ENCODE assay signal across 2 cellular contexts in the genomic region with DNA sequence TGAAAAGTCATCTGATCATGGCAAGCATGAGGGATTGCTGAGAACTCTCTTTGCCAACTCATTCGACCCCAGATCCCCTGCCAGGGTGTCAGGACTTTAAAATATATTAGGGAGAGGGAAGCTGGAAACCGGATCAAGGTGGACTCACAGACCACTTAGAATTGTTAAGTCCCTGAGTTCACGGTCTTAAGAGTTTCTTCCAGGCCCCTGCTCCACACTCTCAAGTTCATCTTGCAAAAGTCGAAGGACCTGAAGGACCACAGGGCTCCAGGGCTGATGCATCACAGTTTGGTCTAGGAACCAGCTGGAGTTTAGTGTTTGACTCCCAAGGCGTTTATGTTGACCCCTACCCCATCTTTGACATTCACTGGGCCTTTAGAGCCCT.
TF ChIP-seq lines count a peak whose summit lies in the region.

No MANE protein-coding gene starts in this region.

TF ChIP-seq in SK-N-SH, 30 proteins besides CTCF, POLR2A, EP300 and RAD21 (continued from another document):
- no peak for TF ChIP-seq USF1 (IDR thresholded peaks at IDR 0.05; ENCODE audit: borderline replicate concordance, low read depth)
- no peak for TF ChIP-seq YY1 (IDR thresholded peaks at IDR 0.05; ENCODE audit: low read depth)
- no peak for TF ChIP-seq SIN3A (IDR thresholded peaks at IDR 0.05; ENCODE audit: borderline replicate concordance, low read depth, low read length)
- TF ChIP-seq FOXJ3 (CRISPR knock-in tag; IDR thresholded peaks at IDR 0.05) = no peak

TF ChIP-seq in SK-N-SH treated with all-trans-retinoic acid at 6 μM for 48 hours, 23 proteins besides CTCF, POLR2A, EP300 and RAD21 (continued from another document):
- TF ChIP-seq CSRNP3 (CRISPR knock-in tag; IDR thresholded peaks at IDR 0.05) (no peak), ZNF8 (CRISPR knock-in tag; IDR thresholded peaks at IDR 0.05) (no peak), CREB5 (CRISPR knock-in tag; IDR thresholded peaks at IDR 0.05; ENCODE audit: low read depth) (no peak), ESRRG (CRISPR knock-in tag; IDR thresholded peaks at IDR 0.05) (no peak), ARNTL (CRISPR knock-in tag; IDR thresholded peaks at IDR 0.05; ENCODE audit: borderline replicate concordance, low read depth) (no peak), TOX (CRISPR knock-in tag; IDR thresholded peaks at IDR 0.05; ENCODE audit: borderline replicate concordance) (no peak), POU6F1 (CRISPR knock-in tag; IDR thresholded peaks at IDR 0.05; ENCODE audit: borderline replicate concordance, low read depth) (no peak), GLIS3 (CRISPR knock-in tag; IDR thresholded peaks at IDR 0.05) (no peak), PPARA (CRISPR knock-in tag; IDR thresholded peaks at IDR 0.05; ENCODE audit: borderline replicate concordance) (no peak), CSDC2 (CRISPR knock-in tag; IDR thresholded peaks at IDR 0.05) (no peak), PATZ1 (CRISPR knock-in tag; IDR thresholded peaks at IDR 0.05; ENCODE audit: borderline replicate concordance) (no peak)
TF ChIP-seq in SK-N-SH treated with all-trans-retinoic acid at 6 μM for 48 hours: peak in this region for 0.
